ENCODE assay signal across 14 cellular contexts in genomic region chr4:81049861-81050423, GRCh38. TPM values are rescaled to one million over a fixed set of nuclear protein-coding genes. Genes with fewer than 3 reads are reported as not detected.
"Had no signal": no experiment of that assay in that cellular context is flagged by ENCODE, and none has a peak within 500 bp of the region (broad histone marks: within the 10 kb centered on the region; RNA-seq: fewer than 3 reads in every experiment).

No MANE protein-coding gene starts in this region.

- H3K27ac Mint-ChIP-seq: activated CD4-positive, alpha-beta memory T cell treated with anti-CD3 and anti-CD28 coated beads for 36 hours; activated CD4-positive, alpha-beta T cell treated with anti-CD3 and anti-CD28 coated beads for 36 hours; activated naive CD4-positive, alpha-beta T cell treated with anti-CD3 and anti-CD28 coated beads, Interleukin-2, amount 10 ng/mL, durations not matched to agents 7 days and 5 days; activated T-cell treated with anti-CD3 and anti-CD28 coated beads, Interleukin-2, amount 50 U/mL, for 24 hours; mesothelial cell of epicardium; stimulated activated memory B cell treated with anti-CD40 and anti-IgM and Interleukin-4, amounts not matched to agents 10 μg/mL and 1 μg/mL and 100 μg/mL, for 72 hours; T-helper 17 cell had no signal

- ATAC-seq: activated CD4-positive, alpha-beta T cell treated with anti-CD3 and anti-CD28 coated beads for 36 hours; lower lobe of right lung; stimulated activated memory B cell treated with anti-CD40 and anti-IgM and Interleukin-4, amounts not matched to agents 10 μg/mL and 1 μg/mL and 100 μg/mL, for 72 hours; T-helper 17 cell had no signal

- H3K36me3 Mint-ChIP-seq: activated CD4-positive, alpha-beta memory T cell treated with anti-CD3 and anti-CD28 coated beads for 36 hours; activated naive CD4-positive, alpha-beta T cell treated with anti-CD3 and anti-CD28 coated beads, Interleukin-2, amount 10 ng/mL, durations not matched to agents 7 days and 5 days; mesothelial cell of epicardium; stimulated activated memory B cell treated with anti-CD40 and anti-IgM and Interleukin-4, amounts not matched to agents 10 μg/mL and 1 μg/mL and 100 μg/mL, for 72 hours had no signal

- H3K4me1 Mint-ChIP-seq: activated CD4-positive, alpha-beta T cell treated with anti-CD3 and anti-CD28 coated beads for 36 hours; activated naive CD4-positive, alpha-beta T cell treated with anti-CD3 and anti-CD28 coated beads, Interleukin-2, amount 10 ng/mL, durations not matched to agents 7 days and 5 days had no signal

- H3K27me3 Mint-ChIP-seq: activated naive CD4-positive, alpha-beta T cell treated with anti-CD3 and anti-CD28 coated beads, Interleukin-2, amount 10 ng/mL, durations not matched to agents 7 days and 5 days had no signal

- H3K27me3 ChIP-seq: ovary, tibial artery had no signal

- H3K9me3 ChIP-seq: esophagus squamous epithelium, heart right ventricle, lower lobe of right lung, ovary, tibial artery had no signal

- DNase-seq: activated CD4-positive, alpha-beta memory T cell treated with anti-CD3 and anti-CD28 coated beads for 36 hours; activated CD4-positive, alpha-beta T cell treated with anti-CD3 and anti-CD28 coated beads for 36 hours; activated naive CD4-positive, alpha-beta T cell treated with anti-CD3 and anti-CD28 coated beads, Interleukin-2, amount 10 ng/mL, durations not matched to agents 7 days and 5 days; activated T-cell treated with anti-CD3 and anti-CD28 coated beads, Interleukin-2, amount 50 U/mL, for 24 hours; esophagus squamous epithelium; foreskin melanocyte; heart right ventricle; lower lobe of right lung; ovary; T-helper 17 cell; tibial artery had no signal

- H3K4me3 Mint-ChIP-seq: activated CD4-positive, alpha-beta memory T cell treated with anti-CD3 and anti-CD28 coated beads for 36 hours; activated CD4-positive, alpha-beta T cell treated with anti-CD3 and anti-CD28 coated beads for 36 hours; activated naive CD4-positive, alpha-beta T cell treated with anti-CD3 and anti-CD28 coated beads, Interleukin-2, amount 10 ng/mL, durations not matched to agents 7 days and 5 days; activated T-cell treated with anti-CD3 and anti-CD28 coated beads, Interleukin-2, amount 50 U/mL, for 24 hours; mesothelial cell of epicardium; stimulated activated memory B cell treated with anti-CD40 and anti-IgM and Interleukin-4, amounts not matched to agents 10 μg/mL and 1 μg/mL and 100 μg/mL, for 72 hours; T-helper 17 cell had no signal

- FAIRE-seq: colon had no signal

- H3K4me1 ChIP-seq: esophagus squamous epithelium, lower lobe of right lung, tibial artery had no signal

- H3K4me3 ChIP-seq: esophagus squamous epithelium, heart right ventricle, lower lobe of right lung, ovary, tibial artery had no signal

- H3K9me3 Mint-ChIP-seq: activated CD4-positive, alpha-beta memory T cell treated with anti-CD3 and anti-CD28 coated beads for 36 hours; activated naive CD4-positive, alpha-beta T cell treated with anti-CD3 and anti-CD28 coated beads, Interleukin-2, amount 10 ng/mL, durations not matched to agents 7 days and 5 days; activated T-cell treated with anti-CD3 and anti-CD28 coated beads, Interleukin-2, amount 50 U/mL, for 24 hours; stimulated activated memory B cell treated with anti-CD40 and anti-IgM and Interleukin-4, amounts not matched to agents 10 μg/mL and 1 μg/mL and 100 μg/mL, for 72 hours had no signal

- H3K36me3 ChIP-seq: esophagus squamous epithelium, heart right ventricle, lower lobe of right lung, ovary, tibial artery had no signal

- H3K27ac ChIP-seq: esophagus squamous epithelium, heart right ventricle, lower lobe of right lung, tibial artery had no signal

RNA-seq across cellular contexts. Expression of gene BMP3, which starts 19.4 kb away (rescaled TPM):
- total RNA-seq: activated CD4-positive, alpha-beta memory T cell treated with anti-CD3 and anti-CD28 coated beads for 36 hours; activated CD4-positive, alpha-beta T cell treated with anti-CD3 and anti-CD28 coated beads for 36 hours; T-helper 17 cell had no signal
- polyA plus RNA-seq: heart right ventricle had no signal
